22 cellular contexts compared by ENCODE assay signal in genomic region chr6:136160255-136160654, GRCh38.
A peak's percentile ranks its signal among the peaks of the same experiment; 100 is the strongest.
DNase-seq lines count a peak whose midpoint lies in the region; ATAC-seq and TF ChIP-seq lines count a peak whose summit lies in the region.
"Had no signal": no experiment of that assay in that cellular context is flagged by ENCODE, and none has a peak within 500 bp of the region (broad histone marks: within the 10 kb centered on the region; RNA-seq: fewer than 3 reads in every experiment).

No MANE protein-coding gene starts in this region.

- H3K4me1 Mint-ChIP-seq in activated T-cell treated with anti-CD3 and anti-CD28 coated beads, Interleukin-2, amount 50 U/mL, for 72 hours (ENCODE audit: low read depth): peaks cover 14% of the 10 kb centered on the region
- peaks cover 11% of the 10 kb centered on the region for H3K4me1 Mint-ChIP-seq in mesothelial cell of epicardium
- H3K4me1 Mint-ChIP-seq: GM23338 had no signal

- H3K27ac Mint-ChIP-seq in activated T-cell treated with anti-CD3 and anti-CD28 coated beads, Interleukin-2, amount 50 U/mL, for 72 hours: no peak overlapping the region
- peak overlapping the region; percentile 5 for H3K27ac Mint-ChIP-seq in mesothelial cell of epicardium
- H3K27ac Mint-ChIP-seq: CD8-positive, alpha-beta T cell; GM23338 had no signal

- no peaks in the 10 kb centered on the region for H3K27me3 Mint-ChIP-seq in activated T-cell treated with anti-CD3 and anti-CD28 coated beads, Interleukin-2, amount 50 U/mL, for 72 hours (ENCODE audit: low read depth)
- no peaks in the 10 kb centered on the region for H3K27me3 Mint-ChIP-seq in mesothelial cell of epicardium (ENCODE audit: low read depth)

- DNase-seq in NCI-H748 (lab: John Stamatoyannopoulos, UW; ENCODE audit: unreplicated experiment): peak; percentile 68
- DNase-seq in NCI-H748 treated with DMSO at 0.1 percent for 48 hours (lab: John Stamatoyannopoulos, UW): no peak
- no peak for DNase-seq in activated T-cell treated with anti-CD3 and anti-CD28 coated beads, Interleukin-2, amount 50 U/mL, for 72 hours
- no peak for DNase-seq in activated T-cell treated with anti-CD3 and anti-CD28 coated beads for 4 hours
- DNase-seq in NCI-H226: peak; percentile 3
- DNase-seq in mesothelial cell of epicardium (ENCODE audit: low spot score in 2 of 2, unreplicated experiment in 2 of 2): no peak
- DNase-seq in NCI-H524 treated with DMSO at 0.1 percent for 48 hours (lab: John Stamatoyannopoulos, UW): no peak
- DNase-seq: AML-193; C1 segment of cervical spinal cord; Calu3; CD8-positive, alpha-beta T cell; GDM1; HCEC 1CT; KG1; NCI-H146; NCI-H2029; NCI-H446; NCI-H526 treated with DMSO at 0.1 percent for 48 hours; NK-92 treated with Interleukin-12 subunit alpha and Interleukin-12 subunit beta, amount 100 ng/mL, for 24 hours; SIG-M5 had no signal

- no peak overlapping the region for H3K4me3 Mint-ChIP-seq in activated T-cell treated with anti-CD3 and anti-CD28 coated beads, Interleukin-2, amount 50 U/mL, for 72 hours
- H3K4me3 Mint-ChIP-seq in mesothelial cell of epicardium: no peak overlapping the region
- H3K4me3 Mint-ChIP-seq: CD8-positive, alpha-beta T cell; GM23338 had no signal

- peaks cover 4 to 12% of the 10 kb centered on the region in 2 donors for H3K9me3 Mint-ChIP-seq in activated T-cell treated with anti-CD3 and anti-CD28 coated beads, Interleukin-2, amount 50 U/mL, for 72 hours
- H3K9me3 Mint-ChIP-seq in mesothelial cell of epicardium: peaks cover 12% of the 10 kb centered on the region

- TF ChIP-seq CTCF in mesothelial cell of epicardium (IDR thresholded peaks at IDR 0.05; ENCODE audit: unreplicated experiment): no peak

- peaks cover 5 to 10% of the 10 kb centered on the region in 2 donors for H3K36me3 Mint-ChIP-seq in activated T-cell treated with anti-CD3 and anti-CD28 coated beads, Interleukin-2, amount 50 U/mL, for 72 hours (ENCODE audit: insufficient read depth in 2 of 2)
- peaks cover 28% of the 10 kb centered on the region for H3K36me3 Mint-ChIP-seq in mesothelial cell of epicardium

- peak; percentile 50 to 53 for ATAC-seq in activated T-cell treated with anti-CD3 and anti-CD28 coated beads, Interleukin-2, amount 50 U/mL, for 72 hours (replicated peaks in 1 of 2)
- no peak for ATAC-seq in HG03175 (IDR thresholded peaks at IDR 0.05; ENCODE audit: unreplicated experiment)
- ATAC-seq: CD8-positive, alpha-beta T cell; GM23338 had no signal

Comparison
In these comparisons a context has a peak if more than half of its experiments do, and no peak if none do; other contexts are left out.
1. DNase-seq: peak in NCI-H748 (single experiment) and NCI-H226 (single experiment); none in NCI-H748 treated with DMSO at 0.1 percent for 48 hours (single experiment), activated T-cell treated with anti-CD3 and anti-CD28 coated beads, Interleukin-2, amount 50 U/mL, for 72 hours (0 of 2), activated T-cell treated with anti-CD3 and anti-CD28 coated beads for 4 hours (single experiment), mesothelial cell of epicardium (0 of 2) and NCI-H524 treated with DMSO at 0.1 percent for 48 hours (single experiment).